31 cellular contexts compared by ENCODE assay signal in the genomic region with DNA sequence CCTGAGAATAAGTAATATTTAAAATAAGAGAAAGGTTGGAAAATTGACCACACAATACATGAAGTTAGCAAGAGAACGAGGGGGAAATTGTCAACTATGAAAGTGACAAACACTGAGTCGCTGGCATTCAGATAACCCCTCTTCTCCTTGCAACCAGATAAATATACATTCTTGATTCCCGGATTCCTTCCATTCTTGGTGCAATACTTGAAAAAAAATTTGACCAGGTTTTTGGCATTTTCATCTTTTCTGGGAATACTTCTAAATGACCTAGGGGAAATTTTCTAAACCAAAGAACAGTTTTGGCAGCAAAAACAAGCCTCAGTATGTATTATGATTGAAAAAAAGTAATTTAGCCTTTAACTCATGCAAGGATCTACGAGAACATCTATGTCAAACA.
DNase-seq lines count a peak whose midpoint lies in the region; ATAC-seq and TF ChIP-seq lines count a peak whose summit lies in the region.
"Had no signal": no experiment of that assay in that cellular context is flagged by ENCODE, and none has a peak within 500 bp of the region (broad histone marks: within the 10 kb centered on the region; RNA-seq: fewer than 3 reads in every experiment).

No MANE protein-coding gene starts in this region.

- no peak overlapping the region for H3K4me3 ChIP-seq in mesodermal cell (ENCODE audit: extremely low read depth, insufficient read depth, low read length, poor library complexity, severe bottlenecking)
- no peak overlapping the region for H3K4me3 ChIP-seq in spleen
- H3K4me3 ChIP-seq: esophagus muscularis mucosa, gastrocnemius medialis, Peyer's patch, right lobe of liver, tibial nerve had no signal

- H3K27ac Mint-ChIP-seq in HFFc6: peak overlapping the region; percentile 95
- no peak overlapping the region for H3K27ac Mint-ChIP-seq in T-helper 2 cell treated with Interferon-gamma antibody and Interleukin-4, amounts not matched to agents 5 μg/mL and 100 μg/mL, for 36 hours
- H3K27ac Mint-ChIP-seq: activated naive CD8-positive, alpha-beta T cell treated with anti-CD3 and anti-CD28 coated beads, Interleukin-2, amount 10 ng/mL, durations not matched to agents 7 days and 5 days; activated T-cell treated with anti-CD3 and anti-CD28 coated beads, Interleukin-2, amount 50 U/mL, for 24 hours; dendritic cell treated with granulocyte-macrophage colony-stimulating factor and Interleukin-4, amounts not matched to agents 40 ng/mL and 50 ng/mL, for 4 days; endodermal cell; IgD-negative memory B cell; progenitor cell of endocrine pancreas; T-cell had no signal

- TF ChIP-seq CTCF in HFFc6 (IDR thresholded peaks at IDR 0.05) (no peak), spleen (IDR thresholded peaks at IDR 0.05 in 8 of 11, conservative IDR thresholded peaks at IDR 0.05 in 3 of 11) (no peak)

- intact Hi-C loops in spleen (cut with DNase I; ENCODE audit: low total_unique reads): no loop called here

- 66% methylated on average over 2 of the region's 4 CpGs; no CpG with 5 or more reads in 1 of the 2 experiments for WGBS in mesodermal cell (ENCODE audit: insufficient coverage in 2 of 2), 2 experiments
- WGBS in spleen, 5 donors: 75 to 84% (median 81%) methylated on average over 4 of the region's 4 CpGs

- no peaks in the 10 kb centered on the region for H3K9me3 ChIP-seq in mesodermal cell (ENCODE audit: control insufficient read depth, low read length)
- H3K9me3 ChIP-seq in spleen: no peaks in the 10 kb centered on the region
- H3K9me3 ChIP-seq: esophagus muscularis mucosa, gastrocnemius medialis, Peyer's patch, right lobe of liver, tibial nerve had no signal

- DNase-seq in HFFc6 (no peak), amniotic epithelial cell (ENCODE audit: low read depth) (peak; percentile 28), spleen (no peak), epidermal melanocyte (ENCODE audit: insufficient read length, low spot score) (no peak)
- DNase-seq in T-helper 2 cell treated with Interferon-gamma antibody and Interleukin-4, amounts not matched to agents 5 μg/mL and 100 μg/mL, for 36 hours (ENCODE audit: low spot score): no peak
- DNase-seq: activated CD4-positive, alpha-beta T cell treated with anti-CD3 and anti-CD28 coated beads, Interleukin-2, amount 50 U/mL, for 1 hour; activated CD4-positive, CD25-positive, alpha-beta regulatory T cell; activated effector memory CD4-positive, alpha-beta T cell treated with anti-CD3 and anti-CD28 coated beads, Interleukin-2, amount 50 U/mL, for 16 hours; activated naive CD8-positive, alpha-beta T cell treated with anti-CD3 and anti-CD28 coated beads, Interleukin-2, amount 10 ng/mL, durations not matched to agents 7 days and 5 days; activated T-cell treated with anti-CD3 and anti-CD28 coated beads, Interleukin-2, amount 50 U/mL, for 24 hours; Calu3; DMS79; gastrocnemius medialis; GF-D8; hippocampal formation; NCI-H1436 treated with DMSO at 0.1 percent for 48 hours; Peyer's patch; right lobe of liver; SHP77 treated with DMSO at 0.1 percent for 48 hours; stimulated activated CD4-positive, alpha-beta T cell treated with anti-CD3 and anti-CD28 coated beads, Interleukin-4, amount 100 ng/mL, for 4 hours; T-cell had no signal

- peak overlapping the region; percentile 73 for H3K4me3 Mint-ChIP-seq in HFFc6
- H3K4me3 Mint-ChIP-seq in T-helper 2 cell treated with Interferon-gamma antibody and Interleukin-4, amounts not matched to agents 5 μg/mL and 100 μg/mL, for 36 hours: no peak overlapping the region
- H3K4me3 Mint-ChIP-seq: activated naive CD8-positive, alpha-beta T cell treated with anti-CD3 and anti-CD28 coated beads, Interleukin-2, amount 10 ng/mL, durations not matched to agents 7 days and 5 days; activated T-cell treated with anti-CD3 and anti-CD28 coated beads, Interleukin-2, amount 50 U/mL, for 24 hours; central memory CD8-positive, alpha-beta T cell; dendritic cell treated with granulocyte-macrophage colony-stimulating factor and Interleukin-4, amounts not matched to agents 40 ng/mL and 50 ng/mL, for 4 days; endodermal cell; IgD-negative memory B cell; neural crest cell; T-cell had no signal

- H3K36me3 ChIP-seq in mesodermal cell (ENCODE audit: control insufficient read depth, insufficient read depth, low read length) (no peaks in the 10 kb centered on the region), spleen (no peaks in the 10 kb centered on the region)
- H3K36me3 ChIP-seq: esophagus muscularis mucosa, gastrocnemius medialis, Peyer's patch, right lobe of liver, tibial nerve had no signal

- no peak for TF ChIP-seq POLR2A in spleen (IDR thresholded peaks at IDR 0.05)

- ATAC-seq in GM21528 (IDR thresholded peaks at IDR 0.05; ENCODE audit: low FRiP score, unreplicated experiment): no peak
- ATAC-seq: gastrocnemius medialis, right lobe of liver, T-cell had no signal

- H3K4me1 ChIP-seq in mesodermal cell (ENCODE audit: control insufficient read depth, insufficient read depth, low read length, poor library complexity, severe bottlenecking): peaks cover 34% of the 10 kb centered on the region
- no peaks in the 10 kb centered on the region for H3K4me1 ChIP-seq in spleen
- H3K4me1 ChIP-seq: Peyer's patch, right lobe of liver had no signal

- H3K27me3 ChIP-seq in spleen (replicated peaks in 1 of 7): no peaks in the 10 kb centered on the region
- H3K27me3 ChIP-seq: esophagus muscularis mucosa, gastrocnemius medialis, Peyer's patch, right lobe of liver, tibial nerve had no signal

- H3K27ac ChIP-seq in mesodermal cell (ENCODE audit: low read depth, low read length, severe bottlenecking) (peak overlapping the region; percentile 82), spleen (no peak overlapping the region)
- H3K27ac ChIP-seq: esophagus muscularis mucosa, gastrocnemius medialis, Peyer's patch, right lobe of liver had no signal

- peaks cover 74% of the 10 kb centered on the region for H3K4me1 Mint-ChIP-seq in HFFc6 (ENCODE audit: low read depth)
- no peaks in the 10 kb centered on the region for H3K4me1 Mint-ChIP-seq in T-helper 2 cell treated with Interferon-gamma antibody and Interleukin-4, amounts not matched to agents 5 μg/mL and 100 μg/mL, for 36 hours (ENCODE audit: low read depth)
- H3K4me1 Mint-ChIP-seq: activated naive CD8-positive, alpha-beta T cell treated with anti-CD3 and anti-CD28 coated beads, Interleukin-2, amount 10 ng/mL, durations not matched to agents 7 days and 5 days; central memory CD8-positive, alpha-beta T cell; IgD-negative memory B cell; neural crest cell; T-cell had no signal

- H3K27me3 Mint-ChIP-seq in HFFc6 (ENCODE audit: insufficient read depth): no peaks in the 10 kb centered on the region
- no peaks in the 10 kb centered on the region for H3K27me3 Mint-ChIP-seq in T-helper 2 cell treated with Interferon-gamma antibody and Interleukin-4, amounts not matched to agents 5 μg/mL and 100 μg/mL, for 36 hours (ENCODE audit: low read depth)
- H3K27me3 Mint-ChIP-seq: activated T-cell treated with anti-CD3 and anti-CD28 coated beads, Interleukin-2, amount 50 U/mL, for 24 hours; dendritic cell treated with granulocyte-macrophage colony-stimulating factor and Interleukin-4, amounts not matched to agents 40 ng/mL and 50 ng/mL, for 4 days; IgD-negative memory B cell; progenitor cell of endocrine pancreas had no signal

- H3K36me3 Mint-ChIP-seq in HFFc6 (ENCODE audit: low read depth): peaks cover 3% of the 10 kb centered on the region; the same call in 1 of the 2 replicates
- H3K36me3 Mint-ChIP-seq in T-helper 2 cell treated with Interferon-gamma antibody and Interleukin-4, amounts not matched to agents 5 μg/mL and 100 μg/mL, for 36 hours (ENCODE audit: low read depth): peaks cover 3% of the 10 kb centered on the region
- H3K36me3 Mint-ChIP-seq: activated naive CD8-positive, alpha-beta T cell treated with anti-CD3 and anti-CD28 coated beads, Interleukin-2, amount 10 ng/mL, durations not matched to agents 7 days and 5 days; IgD-negative memory B cell; T-cell had no signal

- no peaks in the 10 kb centered on the region for H3K9me3 Mint-ChIP-seq in HFFc6
- H3K9me3 Mint-ChIP-seq in T-helper 2 cell treated with Interferon-gamma antibody and Interleukin-4, amounts not matched to agents 5 μg/mL and 100 μg/mL, for 36 hours: no peaks in the 10 kb centered on the region
- H3K9me3 Mint-ChIP-seq: activated naive CD8-positive, alpha-beta T cell treated with anti-CD3 and anti-CD28 coated beads, Interleukin-2, amount 10 ng/mL, durations not matched to agents 7 days and 5 days; activated T-cell treated with anti-CD3 and anti-CD28 coated beads, Interleukin-2, amount 50 U/mL, for 24 hours; central memory CD8-positive, alpha-beta T cell; dendritic cell treated with granulocyte-macrophage colony-stimulating factor and Interleukin-4, amounts not matched to agents 40 ng/mL and 50 ng/mL, for 4 days; endodermal cell; IgD-negative memory B cell; neural crest cell; T-cell had no signal
